Comparison of ENCODE assay signal across 27 cellular contexts in the genomic region with DNA sequence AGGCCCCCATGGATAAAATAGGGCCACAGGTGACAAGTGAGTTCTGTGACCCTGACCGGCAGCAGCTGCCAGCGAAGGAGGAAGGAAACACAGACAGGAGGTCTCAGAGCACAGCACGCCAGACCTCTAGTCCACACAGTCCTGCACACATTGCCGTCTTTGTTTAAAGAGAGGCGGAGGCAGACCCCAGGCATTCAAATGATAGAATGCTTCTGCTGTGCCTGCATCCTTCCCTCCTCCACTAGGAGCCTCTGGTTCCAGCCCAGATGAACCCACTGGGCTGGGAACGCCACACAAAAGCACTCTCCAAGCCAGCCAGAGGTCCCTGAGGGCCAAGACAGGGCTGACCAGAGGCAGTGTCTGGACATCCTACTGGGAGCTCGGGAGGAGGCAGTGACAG.
DNase-seq lines count a peak whose midpoint lies in the region; ATAC-seq, FAIRE-seq and TF ChIP-seq lines count a peak whose summit lies in the region.
"Had no signal": no experiment of that assay in that cellular context is flagged by ENCODE, and none has a peak within 500 bp of the region (broad histone marks: within the 10 kb centered on the region; RNA-seq: fewer than 3 reads in every experiment).

No MANE protein-coding gene starts in this region.

- H3K4me1 Mint-ChIP-seq in GM23338, result peaks cover 19% of the 10 kb centered on the region

- TF ChIP-seq CTCF in GM23338 (conservative IDR thresholded peaks at IDR 0.05; ENCODE audit: low read depth in 2 of 2) (no peak), kidney (IDR thresholded peaks at IDR 0.05; ENCODE audit: borderline replicate concordance, extremely low read depth, insufficient read depth) (no peak)

- ATAC-seq in GM23338 (0 out of 3 replicates have a peak, but pooled peaks have one; percentile 12), sciatic nerve (peak; percentile 54), HG03135 (IDR thresholded peaks at IDR 0.05; ENCODE audit: unreplicated experiment) (no peak)
- ATAC-seq: activated T-cell treated with anti-CD3 and anti-CD28 coated beads, Interleukin-2, amount 50 U/mL, for 4 hours; left ventricle myocardium superior; SK-N-SH treated with all-trans-retinoic acid at 6 μM for 48 hours; stimulated activated naive CD8-positive, alpha-beta T cell treated with anti-CD3 and anti-CD28 coated beads, Interleukin-15, Interleukin-2, amounts not matched to agents 100 U/mL and 50 U/mL, for 24 hours had no signal

- no peaks in the 10 kb centered on the region for H3K9me3 Mint-ChIP-seq in GM23338
- H3K9me3 Mint-ChIP-seq: activated T-cell treated with anti-CD3 and anti-CD28 coated beads, Interleukin-2, amount 50 U/mL, for 4 hours; dendritic cell treated with granulocyte-macrophage colony-stimulating factor and Interleukin-4, amounts not matched to agents 40 ng/mL and 50 ng/mL, for 4 days; immature natural killer cell; T-helper 2 cell treated with Interferon-gamma antibody and Interleukin-4, amounts not matched to agents 5 μg/mL and 100 μg/mL, for 36 hours had no signal

- H3K27ac Mint-ChIP-seq in GM23338, result no peak overlapping the region
- H3K27ac Mint-ChIP-seq: dendritic cell treated with granulocyte-macrophage colony-stimulating factor and Interleukin-4, amounts not matched to agents 40 ng/mL and 50 ng/mL, for 4 days; immature natural killer cell; T-helper 2 cell treated with Interferon-gamma antibody and Interleukin-4, amounts not matched to agents 5 μg/mL and 100 μg/mL, for 36 hours had no signal

- H3K27me3 Mint-ChIP-seq in GM23338 (ENCODE audit: insufficient read depth, low read depth, poor library complexity), result peaks cover 5% of the 10 kb centered on the region

- H3K4me3 ChIP-seq in GM23338 (no peak overlapping the region), kidney (ENCODE audit: low read length in 2 of 2) (no peak overlapping the region)
- H3K4me3 ChIP-seq: hepatocyte, upper lobe of left lung had no signal

- no peak overlapping the region for H2AFZ ChIP-seq in GM23338
- H2AFZ ChIP-seq: hepatocyte had no signal

- H3K36me3 Mint-ChIP-seq in GM23338 (ENCODE audit: low read depth), result no peaks in the 10 kb centered on the region
- H3K36me3 Mint-ChIP-seq: immature natural killer cell had no signal

- no peaks in the 10 kb centered on the region for H3K9me3 ChIP-seq in kidney (ENCODE audit: control insufficient read depth in 1 of 2, low read length in 2 of 2)
- H3K9me3 ChIP-seq: upper lobe of left lung had no signal

- DNase-seq in GM23338 (ENCODE audit: low spot score) (no peak), UCSD-AML1 (lab: John Stamatoyannopoulos, UW; ENCODE audit: unreplicated experiment) (peak; percentile 47), kidney (peak; percentile 19), sciatic nerve (ENCODE audit: low spot score) (no peak), pons (ENCODE audit: low spot score) (no peak), RPMI8226 (no peak)
- no peak for DNase-seq in activated CD4-positive, alpha-beta T cell treated with anti-CD3 and anti-CD28 coated beads for 4 hours
- DNase-seq: activated CD4-positive, alpha-beta T cell treated with anti-CD3 and anti-CD28 coated beads for 1 hour; activated CD8-positive, alpha-beta memory T cell treated with anti-CD3 and anti-CD28 coated beads for 24 hours; activated naive CD4-positive, alpha-beta T cell; activated T-cell treated with anti-CD3 and anti-CD28 coated beads, Interleukin-2, amount 50 U/mL, for 4 hours; GOT3; immature natural killer cell; left ventricle myocardium superior; NCI-H1092 treated with DMSO at 0.1 percent for 48 hours; NCI-H2081 treated with DMSO at 0.1 percent for 48 hours; stimulated activated CD4-positive, alpha-beta T cell treated with anti-CD3 and anti-CD28 coated beads, Interleukin-4, amount 100 ng/mL, for 24 hours; stimulated activated naive CD8-positive, alpha-beta T cell treated with anti-CD3 and anti-CD28 coated beads, Interleukin-15, Interleukin-2, amounts not matched to agents 100 U/mL and 50 U/mL, for 24 hours; upper lobe of left lung had no signal

- no peak overlapping the region for H3K4me3 Mint-ChIP-seq in GM23338
- H3K4me3 Mint-ChIP-seq: activated T-cell treated with anti-CD3 and anti-CD28 coated beads, Interleukin-2, amount 50 U/mL, for 4 hours; dendritic cell treated with granulocyte-macrophage colony-stimulating factor and Interleukin-4, amounts not matched to agents 40 ng/mL and 50 ng/mL, for 4 days; immature natural killer cell; T-helper 2 cell treated with Interferon-gamma antibody and Interleukin-4, amounts not matched to agents 5 μg/mL and 100 μg/mL, for 36 hours had no signal

- H3K9me2 ChIP-seq in GM23338 (ENCODE audit: insufficient read depth), result peaks cover 6% of the 10 kb centered on the region; the same call in 1 of the 2 replicates

- H3K27me3 ChIP-seq in GM23338 (ENCODE audit: insufficient read depth), result no peaks in the 10 kb centered on the region
- H3K27me3 ChIP-seq: hepatocyte, upper lobe of left lung had no signal

- intact Hi-C loops in kidney (cut with DNase I) (no loop called here), sciatic nerve (cut with DNase I) (no loop called here)

- no peaks in the 10 kb centered on the region for H3K36me3 ChIP-seq in GM23338 (ENCODE audit: insufficient read depth)
- no peaks in the 10 kb centered on the region for H3K36me3 ChIP-seq in kidney (ENCODE audit: control insufficient read depth in 1 of 2, insufficient read depth in 2 of 2, low read length in 2 of 2)
- H3K36me3 ChIP-seq: upper lobe of left lung had no signal

- H3K4me2 ChIP-seq in GM23338, result no peak overlapping the region
- H3K4me2 ChIP-seq: hepatocyte had no signal

- H3K27ac ChIP-seq in GM23338 (ENCODE audit: low read depth), result no peak overlapping the region
- H3K27ac ChIP-seq in kidney (ENCODE audit: low read depth in 2 of 2, low read length in 2 of 2), result no peak overlapping the region
- H3K27ac ChIP-seq: C4-2B, epithelial cell of prostate, hepatocyte, upper lobe of left lung had no signal

- no peaks in the 10 kb centered on the region for H4K20me1 ChIP-seq in GM23338 (replicated peaks; ENCODE audit: insufficient read depth)

- FAIRE-seq in kidney (lab: Jason Lieb, UNC), result no peak
- FAIRE-seq: D721Med had no signal

- no peaks in the 10 kb centered on the region for H3F3A ChIP-seq in GM23338 (replicated peaks; ENCODE audit: low read depth)

- H3K4me1 ChIP-seq in GM23338 (ENCODE audit: insufficient read depth) (peaks cover 3% of the 10 kb centered on the region; the same call in 1 of the 2 replicates), kidney (ENCODE audit: control insufficient read depth in 1 of 2, insufficient read depth in 1 of 2, low read depth in 1 of 2, low read length in 2 of 2) (peaks cover 4% of the 10 kb centered on the region in 2 donors)

- H3K9ac ChIP-seq in kidney (ENCODE audit: low read length in 2 of 2), result no peak overlapping the region

- no peaks in the 10 kb centered on the region for H3K79me2 ChIP-seq in GM23338 (replicated peaks; ENCODE audit: insufficient read depth)
- H3K79me2 ChIP-seq: hepatocyte had no signal

TF ChIP-seq in GM23338, 12 proteins besides CTCF, POLR2A, EP300 and RAD21 (continues in another document):
- no peak for TF ChIP-seq ZNF331 (CRISPR knock-in tag; IDR thresholded peaks at IDR 0.05; ENCODE audit: low read depth)
- TF ChIP-seq ETS1 (IDR thresholded peaks at IDR 0.05), result no peak
- TF ChIP-seq POLR2AphosphoS5 (IDR thresholded peaks at IDR 0.05; ENCODE audit: low read depth), result no peak
- TF ChIP-seq ZNF114 (CRISPR knock-in tag; IDR thresholded peaks at IDR 0.05), result no peak

Comparison
In these comparisons a context has a peak if more than half of its experiments do, and no peak if none do; other contexts are left out.
1. DNase-seq: peak in UCSD-AML1 (single experiment) and kidney (single experiment); none in GM23338 (single experiment), sciatic nerve (single experiment), activated CD4-positive, alpha-beta T cell treated with anti-CD3 and anti-CD28 coated beads for 4 hours (0 of 2), pons (single experiment) and RPMI8226 (single experiment).